ENCODE assay signal across 16 cellular contexts in the genomic region with DNA sequence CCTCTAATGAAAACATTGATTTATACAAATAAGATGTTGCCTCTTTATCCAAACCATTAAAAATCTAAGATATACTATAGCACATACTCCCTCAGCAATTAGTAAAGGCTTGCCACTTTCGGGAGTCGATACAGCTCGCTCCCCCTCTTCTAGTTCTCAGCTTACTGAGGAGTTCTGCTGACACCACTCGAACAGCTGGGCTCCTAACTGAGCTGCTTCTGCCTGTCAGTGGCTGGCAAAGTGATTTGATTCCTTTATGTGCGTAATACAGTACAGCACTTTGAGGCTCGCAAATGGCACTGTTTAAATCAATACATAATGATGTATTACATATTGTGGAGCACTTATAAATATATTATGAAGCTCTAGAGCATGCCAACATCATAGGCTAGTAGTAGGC.
"Had no signal": no experiment of that assay in that cellular context is flagged by ENCODE, and none has a peak within 500 bp of the region (broad histone marks: within the 10 kb centered on the region; RNA-seq: fewer than 3 reads in every experiment).

No MANE protein-coding gene starts in this region.

- H3K9me3 ChIP-seq: ascending aorta, breast epithelium, lower lobe of right lung, pancreas had no signal

- DNase-seq: activated CD4-positive, alpha-beta T cell treated with anti-CD3 and anti-CD28 coated beads for 1 hour; activated CD4-positive, alpha-beta T cell treated with anti-CD3 and anti-CD28 coated beads, Interleukin-2, amount 50 U/mL, for 4 hours; activated naive CD4-positive, alpha-beta T cell treated with anti-CD3 and anti-CD28 coated beads for 36 hours; activated naive CD8-positive, alpha-beta T cell treated with anti-CD3 and anti-CD28 coated beads, Interleukin-2, amount 50 U/mL, for 24 hours; activated T-cell treated with anti-CD3 and anti-CD28 coated beads for 4 hours; dermis blood vessel endothelial cell; effector memory CD8-positive, alpha-beta T cell; heart right ventricle; lower lobe of right lung; naive thymus-derived CD4-positive, alpha-beta T cell; pancreas had no signal

- H3K27ac ChIP-seq: ascending aorta, breast epithelium, epithelial cell of prostate, heart right ventricle, lower lobe of right lung, pancreas, VCaP had no signal

- H3K4me3 ChIP-seq: ascending aorta, breast epithelium, heart right ventricle, lower lobe of right lung, pancreas had no signal

- H3K36me3 ChIP-seq: ascending aorta, breast epithelium, heart right ventricle, lower lobe of right lung, pancreas had no signal

- H3K27me3 ChIP-seq: ascending aorta, breast epithelium, heart right ventricle, pancreas had no signal

- ATAC-seq: activated naive CD8-positive, alpha-beta T cell treated with anti-CD3 and anti-CD28 coated beads, Interleukin-2, amount 50 U/mL, for 24 hours; effector memory CD8-positive, alpha-beta T cell; heart right ventricle; lower lobe of right lung; naive thymus-derived CD4-positive, alpha-beta T cell; pancreas; stimulated activated effector memory CD8-positive, alpha-beta T cell treated with anti-CD3 and anti-CD28 coated beads, Interleukin-12 subunit alpha, Interleukin-12 subunit beta, amount 100 ng/mL, for 72 hours had no signal
